ENCODE assay signal across 14 cellular contexts in genomic region chr22:23234409-23235161, GRCh38. TPM values are rescaled to one million over a fixed set of nuclear protein-coding genes. Genes with fewer than 3 reads are reported as not detected.
A peak's percentile ranks its signal among the peaks of the same experiment; 100 is the strongest.
DNase-seq lines count a peak whose midpoint lies in the region; ATAC-seq, FAIRE-seq and TF ChIP-seq lines count a peak whose summit lies in the region.
"Had no signal": no experiment of that assay in that cellular context is flagged by ENCODE, and none has a peak within 500 bp of the region (broad histone marks: within the 10 kb centered on the region; RNA-seq: fewer than 3 reads in every experiment).

No MANE protein-coding gene starts in this region.

- peak overlapping the region; percentile 79 for H3K27ac Mint-ChIP-seq in CD4-positive, alpha-beta T cell
- peak overlapping the region; percentile 36 to 81 for H3K27ac Mint-ChIP-seq in natural killer cell

- no peak overlapping the region for H3K9ac ChIP-seq in BLaER1
- no peak overlapping the region for H3K9ac ChIP-seq in GM12878 (ENCODE audit: control insufficient read depth, insufficient read depth, low read length)

- no peak overlapping the region for H3K4me3 Mint-ChIP-seq in CD4-positive, alpha-beta T cell
- peak overlapping the region; percentile 72 for H3K4me3 Mint-ChIP-seq in natural killer cell

- H3K27me3 Mint-ChIP-seq in CD4-positive, alpha-beta T cell = no peaks in the 10 kb centered on the region
- no peaks in the 10 kb centered on the region for H3K27me3 Mint-ChIP-seq in natural killer cell (ENCODE audit: low read depth in 2 of 2)

- RAD21 ChIA-PET in GM12878 (lab: Charles Lee; ENCODE audit: unreplicated experiment) = no interaction called here

- no peak overlapping the region for H3K4me3 ChIP-seq in BLaER1
- no peak overlapping the region for H3K4me3 ChIP-seq in GM12878
- no peak overlapping the region for H3K4me3 ChIP-seq in upper lobe of right lung
- no peak overlapping the region for H3K4me3 ChIP-seq in WERI-Rb-1 (ENCODE audit: low read depth, low read length)
- H3K4me3 ChIP-seq: breast epithelium, heart left ventricle, tibial nerve had no signal

- TF ChIP-seq POLR2A in GM12878 (IDR thresholded peaks at IDR 0.05; ENCODE audit: low read depth, low read length) = no peak

- WGBS in GM12878 (ENCODE audit: insufficient coverage, insufficient replicate concordance, low lambda C conversion rate, missing lambda C conversion rate) = 84% methylated on average over 19 of the region's 19 CpGs

- H3K27ac ChIP-seq in BLaER1 (peak overlapping the region; percentile 37; the same call in 1 of the 2 replicates), GM12878 (ENCODE audit: control insufficient read depth, insufficient read depth) (no peak overlapping the region), upper lobe of right lung (no peak overlapping the region), WERI-Rb-1 (no peak overlapping the region)
- no peak overlapping the region for H3K27ac ChIP-seq in CD4-positive, alpha-beta T cell (ENCODE audit: low read depth, low read length)
- H3K27ac ChIP-seq: breast epithelium had no signal

- no peak for FAIRE-seq in GM12878 (lab: Jason Lieb, UNC)
- FAIRE-seq: islet of Langerhans had no signal

- TF ChIP-seq RAD21 in GM12878 (IDR thresholded peaks at IDR 0.05; ENCODE audit: insufficient read depth, low read depth, low read length) = no peak

- no peak for ATAC-seq in CD4-positive, alpha-beta T cell (ENCODE audit: poor library complexity)
- ATAC-seq in GM12878 (peak; percentile 35; the same call in 1 of the 3 replicates), natural killer cell (peak; percentile 56 to 90 (median 71)), upper lobe of right lung (no peak)

- intact Hi-C loops in CD4-positive, alpha-beta T cell (cut with DNase I, micrococcal nuclease) = no loop called here
- intact Hi-C loops in GM12878 (cut with micrococcal nuclease; ENCODE audit: unreplicated experiment) = no loop called here
- intact Hi-C loops in natural killer cell (cut with micrococcal nuclease) = loop anchor here (2.0 kb wide), 1 partner anchor 16 kb away; no protein-coding TSS in a partner anchor
- intact Hi-C loops in upper lobe of right lung (cut with DNase I) = no loop called here

- CTCF ChIA-PET in CD4-positive, alpha-beta T cell (lab: Charles Lee) = no interaction called here
- CTCF ChIA-PET in GM12878 (lab: Yijun Ruan, JAX) = interaction anchor here (0.8 to 1.4 kb wide), 3 partner anchors 14 to 54 kb away, joined by 3 to 5 read pairs (median 4); partner anchors contain the start of gene BCR

- H3K4me2 ChIP-seq in BLaER1 (peak overlapping the region; percentile 53), GM12878 (ENCODE audit: control insufficient read depth, insufficient read depth) (no peak overlapping the region)

- POLR2A ChIA-PET in CD4-positive, alpha-beta T cell (lab: Charles Lee) = interaction anchor here (1.4 kb wide), 1 partner anchor 8 kb away, joined by 4 read pairs; no protein-coding TSS in a partner anchor
- POLR2A ChIA-PET in GM12878 (lab: Charles Lee) = interaction anchor here (0.7 kb wide), 1 partner anchor 87 kb away, joined by 3 read pairs; no protein-coding TSS in a partner anchor

- peaks cover 16% of the 10 kb centered on the region for H3K79me2 ChIP-seq in GM12878 (ENCODE audit: control insufficient read depth, insufficient read depth, low read length)

- DNase-seq in CD4-positive, alpha-beta T cell = no peak
- DNase-seq in GM12878 (ENCODE audit: low read depth, low spot score) = no peak
- DNase-seq in natural killer cell = no peak
- no peak for DNase-seq in nucleus accumbens (lab: John Stamatoyannopoulos, UW)
- DNase-seq in HUDEP-2 (lab: John Stamatoyannopoulos, UW; ENCODE audit: unreplicated experiment in 76 of 76) = no peak
- DNase-seq in upper lobe of right lung = no peak
- DNase-seq in WERI-Rb-1 = no peak
- DNase-seq: KBM-7, NCI-H1048 had no signal

- H3K36me3 ChIP-seq in BLaER1 = peaks cover 92% of the 10 kb centered on the region
- H3K36me3 ChIP-seq in GM12878 (ENCODE audit: control insufficient read depth in 2 of 2, insufficient read depth in 2 of 2, low read length in 1 of 2) = peaks cover 0 to 3% of the 10 kb centered on the region in 2 experiments; a peak in 2 of 4 replicates
- no peaks in the 10 kb centered on the region for H3K36me3 ChIP-seq in upper lobe of right lung
- H3K36me3 ChIP-seq in WERI-Rb-1 = peaks cover 15% of the 10 kb centered on the region
- H3K36me3 ChIP-seq: breast epithelium, heart left ventricle had no signal

- H3K9me3 ChIP-seq in BLaER1 = 0 out of 2 replicates have a peak, but pooled peaks cover 2% of the 10 kb centered on the region
- H3K9me3 ChIP-seq in CD4-positive, alpha-beta T cell (ENCODE audit: control insufficient read depth, low read length) = peaks cover 1% of the 10 kb centered on the region
- no peaks in the 10 kb centered on the region; the same call in 2 of the 3 replicates for H3K9me3 ChIP-seq in GM12878 (replicated peaks; ENCODE audit: control insufficient read depth, insufficient read depth, low read length)
- H3K9me3 ChIP-seq in upper lobe of right lung = no peaks in the 10 kb centered on the region
- H3K9me3 ChIP-seq in WERI-Rb-1 (ENCODE audit: severe bottlenecking) = no peaks in the 10 kb centered on the region

- peaks cover 15% of the 10 kb centered on the region for H3K36me3 Mint-ChIP-seq in CD4-positive, alpha-beta T cell (ENCODE audit: low read depth)
- H3K36me3 Mint-ChIP-seq in natural killer cell = no peaks in the 10 kb centered on the region

- SMC1A ChIA-PET in GM12878 (lab: Charles Lee; ENCODE audit: uncharacterized antibody, unreplicated experiment) = no interaction called here

- no TSS peak for BruUV-seq in GM12878 (replicated peaks; lab: Mats Ljungman, UMichigan)

- H2AFZ ChIP-seq in GM12878 (ENCODE audit: control insufficient read depth, low read depth, low read length) = no peak overlapping the region

- H3K4me1 Mint-ChIP-seq in CD4-positive, alpha-beta T cell (ENCODE audit: low read depth) = peaks cover 66% of the 10 kb centered on the region
- peaks cover 79 to 86% of the 10 kb centered on the region in 2 donors for H3K4me1 Mint-ChIP-seq in natural killer cell

- H3K27me3 ChIP-seq in BLaER1 (no peaks in the 10 kb centered on the region), GM12878 (replicated peaks in 1 of 2; ENCODE audit: control insufficient read depth in 2 of 2, insufficient read depth in 2 of 2, low read length in 1 of 2) (no peaks in the 10 kb centered on the region), upper lobe of right lung (no peaks in the 10 kb centered on the region), WERI-Rb-1 (ENCODE audit: insufficient read depth, low read depth, severe bottlenecking) (no peaks in the 10 kb centered on the region)
- H3K27me3 ChIP-seq in CD4-positive, alpha-beta T cell (ENCODE audit: control insufficient read depth, insufficient read depth, low read length) = no peaks in the 10 kb centered on the region
- H3K27me3 ChIP-seq: breast epithelium, heart left ventricle, tibial nerve had no signal

- no peak for TF ChIP-seq EP300 in GM12878 (IDR thresholded peaks at IDR 0.05; ENCODE audit: borderline replicate concordance in 1 of 2, control insufficient read depth in 1 of 2, low read depth in 2 of 2, low read length in 2 of 2)

- no peak for TF ChIP-seq CTCF in CD4-positive, alpha-beta T cell (IDR thresholded peaks at IDR 0.05)
- TF ChIP-seq CTCF in GM12878 (IDR thresholded peaks at IDR 0.05 in 2 of 3, conservative IDR thresholded peaks at IDR 0.05 in 1 of 3; ENCODE audit: control insufficient read depth in 2 of 3, extremely low read depth in 1 of 3, insufficient read depth in 1 of 3, low read depth in 3 of 3, low read length in 3 of 3) (no peak), natural killer cell (IDR thresholded peaks at IDR 0.05) (no peak), upper lobe of right lung (IDR thresholded peaks at IDR 0.05) (no peak), WERI-Rb-1 (IDR thresholded peaks at IDR 0.05; ENCODE audit: low read depth, low read length) (no peak)

- peaks cover 94% of the 10 kb centered on the region for H3K4me1 ChIP-seq in BLaER1
- peaks cover 16% of the 10 kb centered on the region for H3K4me1 ChIP-seq in GM12878 (ENCODE audit: control insufficient read depth, insufficient read depth, low read length)
- H3K4me1 ChIP-seq in upper lobe of right lung = peaks cover 28% of the 10 kb centered on the region

- in situ Hi-C loops in GM12878 (cut with MboI) = no loop called here

- no peaks in the 10 kb centered on the region for H3K9me3 Mint-ChIP-seq in CD4-positive, alpha-beta T cell
- no peaks in the 10 kb centered on the region for H3K9me3 Mint-ChIP-seq in natural killer cell

- peaks cover 100% of the 10 kb centered on the region for H4K20me1 ChIP-seq in BLaER1
- no peaks in the 10 kb centered on the region for H4K20me1 ChIP-seq in GM12878 (ENCODE audit: control insufficient read depth, insufficient read depth)

TF ChIP-seq in GM12878, 131 proteins besides CTCF, POLR2A, EP300 and RAD21 (continues in another document):
- TF ChIP-seq HDAC6 (IDR thresholded peaks at IDR 0.05; ENCODE audit: unreplicated experiment) (no peak), JUNB (IDR thresholded peaks at IDR 0.05) (no peak), PML (IDR thresholded peaks at IDR 0.05; ENCODE audit: low read length) (no peak), SREBF2 (IDR thresholded peaks at IDR 0.05; ENCODE audit: low read length) (no peak), TARDBP (IDR thresholded peaks at IDR 0.05; ENCODE audit: borderline replicate concordance) (no peak), EZH2 (IDR thresholded peaks at IDR 0.05; ENCODE audit: borderline replicate concordance, control insufficient read depth, low read depth, low read length) (no peak), SREBF1 (IDR thresholded peaks at IDR 0.05; ENCODE audit: low read length) (no peak), POLR2AphosphoS2 (IDR thresholded peaks at IDR 0.05; ENCODE audit: low read depth, low read length) (no peak)

RNA-seq across cellular contexts. Expression of gene BCR, which starts 54.3 kb away (rescaled TPM):
- total RNA-seq in CD4-positive, alpha-beta T cell = 10 to 100 TPM; 60.0 to 64.8 TPM
- 63.5 and 77.1 TPM in 2 replicates for total RNA-seq in GM12878 (2013; cell fraction: nucleolus; rRNA removed)
- total RNA-seq in GM12878 (2014; rRNA removed) = 34.0 and 36.3 TPM in 2 replicates
- total RNA-seq in GM12878 (2014; rRNA removed; fragmentation: Illumina TruSeq; extraction: Trizol) = 28.5 and 30.3 TPM in 2 replicates
- total RNA-seq in GM12878 (2021) = 62.8 and 64.7 TPM in 2 replicates
- 6.2 TPM for polyA plus RNA-seq in GM12878 (2011; ENCODE audit: low read depth)
- 10.6 and 25.8 TPM in 2 replicates for polyA plus RNA-seq in GM12878 (2011; rRNA removed)
- polyA plus RNA-seq in GM12878 (2011; cell fraction: cytosol; rRNA removed) = 55.5 and 66.6 TPM in 2 replicates
- 59.8 and 97.2 TPM in 2 replicates for polyA plus RNA-seq in GM12878 (2011; cell fraction: nucleus; rRNA removed)
- polyA plus RNA-seq in GM12878 (2012) = 19.5 and 28.5 TPM in 2 replicates
- polyA plus RNA-seq in GM12878 (2014; fragmentation: Illumina TruSeq; extraction: Trizol) = 5.5 and 16.4 TPM in 2 replicates
- 1 to 10 TPM; 1.7 to 2.9 TPM for polyA plus RNA-seq in GM12878 (2014; fragmentation: Nextera tagmentation; extraction: Ambion mirVana)
- polyA plus RNA-seq in GM12878 (2014; rRNA removed) = 20.3 and 27.8 TPM in 2 replicates
- polyA plus RNA-seq in GM12878 (2016; fragmentation: Nextera tagmentation; extraction: Ambion mirVana) = 1 to 10 TPM; 6.2 to 7.6 TPM
- polyA minus RNA-seq in GM12878 (2011; rRNA and poly(A)+ RNA removed) = 75.9 and 87.4 TPM in 2 replicates
- polyA minus RNA-seq in GM12878 (2011; cell fraction: cytosol; rRNA and poly(A)+ RNA removed) = 45.1 and 50.0 TPM in 2 replicates
- 18.7 and 45.2 TPM in 2 replicates for polyA minus RNA-seq in GM12878 (2011; cell fraction: nucleus; rRNA and poly(A)+ RNA removed)
- 100 to 1,000 TPM; 166 to 186 (median 167) TPM for total RNA-seq in natural killer cell
- total RNA-seq in upper lobe of right lung = 78.3 TPM

Comparison
In these comparisons a context has a peak if more than half of its experiments do, and no peak if none do; other contexts are left out.
1. ATAC-seq: peak in GM12878 (single experiment) and natural killer cell (3 of 3); none in CD4-positive, alpha-beta T cell (single experiment) and upper lobe of right lung (single experiment).